Comparison of ENCODE assay signal across 9 cellular contexts in the genomic region with DNA sequence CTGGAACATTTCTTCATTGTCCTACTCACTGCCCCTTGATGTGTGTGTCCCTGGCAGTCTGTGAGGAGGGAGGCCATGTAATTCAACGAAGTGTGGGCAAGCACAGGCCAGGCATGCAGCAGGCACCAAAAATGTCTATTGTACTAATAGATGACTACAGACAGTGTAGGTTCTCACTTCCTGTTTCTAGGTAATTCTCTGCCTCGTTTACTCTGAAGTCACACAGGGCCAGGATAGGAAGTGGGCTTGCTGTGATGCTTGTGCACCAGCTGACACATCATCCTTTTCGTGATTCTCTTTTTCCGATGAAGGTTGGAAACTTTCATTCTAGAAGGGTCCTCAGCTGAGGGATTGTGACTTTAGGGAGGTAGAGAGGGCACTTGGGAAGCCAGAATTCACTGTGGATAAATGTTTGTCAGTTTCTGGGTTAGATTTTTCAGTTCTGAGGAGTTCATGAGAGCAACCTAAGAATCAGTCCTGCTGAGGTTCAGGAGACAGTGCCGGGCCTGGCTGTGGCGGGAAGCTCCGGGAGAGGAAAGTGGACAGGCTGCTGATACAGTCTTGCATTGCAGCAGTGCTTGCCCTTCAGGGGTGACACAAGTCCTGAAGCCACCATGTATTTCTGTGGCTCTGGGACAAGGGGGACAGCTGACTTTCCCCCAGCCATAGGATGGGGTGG. TPM values are rescaled to one million over a fixed set of nuclear protein-coding genes. Genes with fewer than 3 reads are reported as not detected.
DNase-seq lines count a peak whose midpoint lies in the region; ATAC-seq, FAIRE-seq and TF ChIP-seq lines count a peak whose summit lies in the region.
"Had no signal": no experiment of that assay in that cellular context is flagged by ENCODE, and none has a peak within 500 bp of the region (broad histone marks: within the 10 kb centered on the region; RNA-seq: fewer than 3 reads in every experiment).

No MANE protein-coding gene starts in this region.

- FAIRE-seq in GM12891 (lab: Jason Lieb, UNC) = peak; percentile 78
- FAIRE-seq: bronchial epithelial cell had no signal

- no peaks in the 10 kb centered on the region for H3K9me3 ChIP-seq in hepatocyte (ENCODE audit: low read depth)

- H4K20me1 ChIP-seq in hepatocyte (ENCODE audit: insufficient read depth, poor library complexity, severe bottlenecking) = no peaks in the 10 kb centered on the region

- WGBS in hepatocyte (ENCODE audit: low lambda C conversion rate, missing lambda C conversion rate) = 89% methylated on average over 7 of the region's 7 CpGs

- H3K9me3 Mint-ChIP-seq in Calu3 (ENCODE audit: low read depth, unreplicated experiment) = no peaks in the 10 kb centered on the region

- BruUV-seq in Calu3 (replicated peaks; lab: Mats Ljungman, UMichigan) = no TSS peak

- peaks cover 7% of the 10 kb centered on the region for H3K36me3 Mint-ChIP-seq in Calu3 (ENCODE audit: insufficient read depth, unreplicated experiment)

- H3K27me3 ChIP-seq in hepatocyte = peaks cover 3% of the 10 kb centered on the region

- ATAC-seq in GM21737 (IDR thresholded peaks at IDR 0.05; ENCODE audit: unreplicated experiment) = peak; percentile 87

- H3K36me3 ChIP-seq in hepatocyte (replicated peaks; ENCODE audit: insufficient read depth, low read depth) = no peaks in the 10 kb centered on the region

- H3K4me3 ChIP-seq in hepatocyte = no peak overlapping the region

- H3K27me3 Mint-ChIP-seq in Calu3 (ENCODE audit: unreplicated experiment) = peaks cover 18% of the 10 kb centered on the region

- peaks cover 4% of the 10 kb centered on the region for H3K79me2 ChIP-seq in hepatocyte

- H3K4me2 ChIP-seq in hepatocyte = no peak overlapping the region

- CTCF ChIA-PET in Calu3 (lab: Charles Lee) = no interaction called here

- no peaks in the 10 kb centered on the region for H3K9me2 ChIP-seq in hepatocyte (replicated peaks; ENCODE audit: insufficient read depth)

- H3K4me3 Mint-ChIP-seq in Calu3 (ENCODE audit: low read depth, unreplicated experiment) = no peak overlapping the region

- H3K4me1 ChIP-seq in hepatocyte (ENCODE audit: insufficient read depth) = peaks cover 8% of the 10 kb centered on the region

- no peak overlapping the region for H2AFZ ChIP-seq in hepatocyte

- H3K27ac Mint-ChIP-seq in Calu3 (ENCODE audit: unreplicated experiment) = no peak overlapping the region

- intact Hi-C loops in cardiac septum (cut with DNase I) = loop anchor here (5.0 kb wide), 1 partner anchor 59 kb away; no protein-coding TSS in a partner anchor
- intact Hi-C loops in Calu3 (cut with micrococcal nuclease; ENCODE audit: unreplicated experiment) = no loop called here

- TF ChIP-seq POLR2A in GM12891 (IDR thresholded peaks at IDR 0.05; ENCODE audit: low read depth, low read length) = no peak

- no peak overlapping the region for H3K27ac ChIP-seq in hepatocyte

- TF ChIP-seq CTCF in hepatocyte (IDR thresholded peaks at IDR 0.05; ENCODE audit: poor library complexity) (no peak), Calu3 (IDR thresholded peaks at IDR 0.05; ENCODE audit: unreplicated experiment) (no peak)

- H3K4me1 Mint-ChIP-seq in Calu3 (ENCODE audit: low read depth, unreplicated experiment) = peaks cover 20% of the 10 kb centered on the region

- DNase-seq in GM12891 (ENCODE audit: insufficient read length, low spot score) (peak; percentile 72), NAMALWA (ENCODE audit: low spot score) (peak; percentile 61), cardiac septum (ENCODE audit: low spot score) (no peak), hepatocyte (ENCODE audit: low spot score) (no peak), Calu3 (no peak)
- DNase-seq in activated T-helper 9 cell treated with anti-CD3 and anti-CD28 coated beads, Interleukin-2, amount 50 U/mL, for 16 hours (ENCODE audit: low read depth) = peak; percentile 20
- DNase-seq in stimulated activated CD8-positive, alpha-beta memory T cell treated with anti-CD3 and anti-CD28 coated beads, Interleukin-12 subunit alpha, Interleukin-12 subunit beta, amount 100 ng/mL, for 4 hours (ENCODE audit: low read depth) = peak; percentile 13

TF ChIP-seq in GM12891, 5 proteins besides CTCF, POLR2A, EP300 and RAD21:
- peak; percentile 99 for TF ChIP-seq SPI1 (IDR thresholded peaks at IDR 0.05; ENCODE audit: low read depth, low read length)
- no peak; the same call in 1 of the 2 replicates for TF ChIP-seq TAF1 (IDR thresholded peaks at IDR 0.05; ENCODE audit: low read depth, low read length)
- TF ChIP-seq POLR2AphosphoS5 (IDR thresholded peaks at IDR 0.05; ENCODE audit: low read depth, low read length) = no peak

RNA-seq across cellular contexts. Expression of gene CSF1, which starts 4.3 kb away (rescaled TPM):
- polyA plus RNA-seq in GM12891 (2012; ENCODE audit: low read depth, missing spikeins) = 4.8 TPM
- total RNA-seq in cardiac septum (16.7 TPM), hepatocyte (9.1 and 9.4 TPM in 2 replicates), Calu3 (2022) (10.8 and 11.1 TPM in 2 replicates)
- 13.5 and 19.1 TPM in 2 replicates for polyA plus RNA-seq in hepatocyte

Comparison
In these comparisons a context has a peak if more than half of its experiments do, and no peak if none do; other contexts are left out.
1. DNase-seq: peak in GM12891 (single experiment), NAMALWA (single experiment), activated T-helper 9 cell treated with anti-CD3 and anti-CD28 coated beads, Interleukin-2, amount 50 U/mL, for 16 hours (single experiment) and stimulated activated CD8-positive, alpha-beta memory T cell treated with anti-CD3 and anti-CD28 coated beads, Interleukin-12 subunit alpha, Interleukin-12 subunit beta, amount 100 ng/mL, for 4 hours (single experiment); none in cardiac septum (single experiment), hepatocyte (single experiment) and Calu3 (single experiment).